10 cellular contexts compared by ENCODE assay signal in genomic region chr5:59745422-59745863, GRCh38.
DNase-seq lines count a peak whose midpoint lies in the region; ATAC-seq and TF ChIP-seq lines count a peak whose summit lies in the region.
"Had no signal": no experiment of that assay in that cellular context is flagged by ENCODE, and none has a peak within 500 bp of the region (broad histone marks: within the 10 kb centered on the region; RNA-seq: fewer than 3 reads in every experiment).

No MANE protein-coding gene starts in this region.

- ATAC-seq in stimulated activated memory B cell treated with anti-CD40 and anti-IgM and Interleukin-4, amounts not matched to agents 10 μg/mL and 1 μg/mL and 100 μg/mL, for 72 hours: no peak

- no peaks in the 10 kb centered on the region for H3K4me1 ChIP-seq in prostate gland (replicated peaks)
- H3K4me1 ChIP-seq: Peyer's patch had no signal

- H3K36me3 ChIP-seq in prostate gland: no peaks in the 10 kb centered on the region
- H3K36me3 ChIP-seq: Peyer's patch had no signal

- H3K36me3 Mint-ChIP-seq in stimulated activated memory B cell treated with anti-CD40 and anti-IgM and Interleukin-4, amounts not matched to agents 10 μg/mL and 1 μg/mL and 100 μg/mL, for 72 hours: no peaks in the 10 kb centered on the region

- no peaks in the 10 kb centered on the region for H3K9me3 Mint-ChIP-seq in stimulated activated memory B cell treated with anti-CD40 and anti-IgM and Interleukin-4, amounts not matched to agents 10 μg/mL and 1 μg/mL and 100 μg/mL, for 72 hours

- H3K9me3 ChIP-seq in prostate gland: no peaks in the 10 kb centered on the region
- H3K9me3 ChIP-seq: Peyer's patch had no signal

- H3K4me3 ChIP-seq in fibroblast of pulmonary artery (replicated peaks; ENCODE audit: low read depth, low read length) (peak overlapping the region; percentile 34), prostate gland (peak overlapping the region in 1 of 2 donors; percentile 2)
- H3K4me3 ChIP-seq: Peyer's patch had no signal

- WGBS in prostate gland: 3% methylated on average over 7 of the region's 7 CpGs

- TF ChIP-seq POLR2A in prostate gland (IDR thresholded peaks at IDR 0.05): peak; percentile 49

- H3K27ac Mint-ChIP-seq in stimulated activated memory B cell treated with anti-CD40 and anti-IgM and Interleukin-4, amounts not matched to agents 10 μg/mL and 1 μg/mL and 100 μg/mL, for 72 hours: no peak overlapping the region

- H3K27ac ChIP-seq in prostate gland: peak overlapping the region; percentile 47 to 57

- peaks cover 15% of the 10 kb centered on the region for H3K4me1 Mint-ChIP-seq in stimulated activated memory B cell treated with anti-CD40 and anti-IgM and Interleukin-4, amounts not matched to agents 10 μg/mL and 1 μg/mL and 100 μg/mL, for 72 hours

- peak; percentile 35 for DNase-seq in DMS114 treated with DMSO at 0.1 percent for 48 hours (lab: John Stamatoyannopoulos, UW; ENCODE audit: unreplicated experiment)
- peak; percentile 7 for DNase-seq in OCI-M1 (lab: John Stamatoyannopoulos, UW)
- peak; percentile 100 for DNase-seq in fibroblast of pulmonary artery (ENCODE audit: low read depth)
- peak; percentile 63 for DNase-seq in prostate gland (ENCODE audit: low spot score)
- DNase-seq in stimulated activated CD4-positive, alpha-beta T cell treated with anti-CD3 and anti-CD28 coated beads, Interleukin-12 subunit alpha, Interleukin-12 subunit beta, amount 100 ng/mL, for 4 hours: no peak
- DNase-seq in stimulated activated CD4-positive, alpha-beta T cell treated with anti-CD3 and anti-CD28 coated beads, Interleukin-4, amount 100 ng/mL, for 1 hour: no peak
- no peak for DNase-seq in EL
- DNase-seq: activated T-cell treated with anti-CD3 and anti-CD28 coated beads for 4 hours had no signal

- H3K4me3 Mint-ChIP-seq in stimulated activated memory B cell treated with anti-CD40 and anti-IgM and Interleukin-4, amounts not matched to agents 10 μg/mL and 1 μg/mL and 100 μg/mL, for 72 hours: no peak overlapping the region

- no peaks in the 10 kb centered on the region for H3K27me3 ChIP-seq in prostate gland (replicated peaks; ENCODE audit: insufficient read depth)
- H3K27me3 ChIP-seq: Peyer's patch had no signal

- intact Hi-C loops in prostate gland (cut with DNase I): no loop called here

- H3K27me3 Mint-ChIP-seq in stimulated activated memory B cell treated with anti-CD40 and anti-IgM and Interleukin-4, amounts not matched to agents 10 μg/mL and 1 μg/mL and 100 μg/mL, for 72 hours: no peaks in the 10 kb centered on the region

- TF ChIP-seq CTCF in fibroblast of pulmonary artery (IDR thresholded peaks at IDR 0.05; ENCODE audit: low read length, missing control alignments): no peak
- no peak for TF ChIP-seq CTCF in prostate gland (IDR thresholded peaks at IDR 0.05)

Comparison
In these comparisons a context has a peak if more than half of its experiments do, and no peak if none do; other contexts are left out.
1. DNase-seq: peak in DMS114 treated with DMSO at 0.1 percent for 48 hours (single experiment), OCI-M1 (single experiment), fibroblast of pulmonary artery (single experiment) and prostate gland (single experiment); none in stimulated activated CD4-positive, alpha-beta T cell treated with anti-CD3 and anti-CD28 coated beads, Interleukin-12 subunit alpha, Interleukin-12 subunit beta, amount 100 ng/mL, for 4 hours (single experiment), stimulated activated CD4-positive, alpha-beta T cell treated with anti-CD3 and anti-CD28 coated beads, Interleukin-4, amount 100 ng/mL, for 1 hour (single experiment) and EL (single experiment).